In genomic region chr9:137488906-137489305, GRCh38 we compare ENCODE assay signal across 32 cellular contexts. TPM values are rescaled to one million over a fixed set of nuclear protein-coding genes. Genes with fewer than 3 reads are reported as not detected.
"Had no signal": no experiment of that assay in that cellular context is flagged by ENCODE, and none has a peak within 500 bp of the region (broad histone marks: within the 10 kb centered on the region; RNA-seq: fewer than 3 reads in every experiment).

No MANE protein-coding gene starts in this region.

- H3K27ac ChIP-seq: brain microvascular endothelial cell, Peyer's patch, RWPE1 had no signal

- H3K36me3 Mint-ChIP-seq: activated CD8-positive, alpha-beta memory T cell treated with anti-CD3 and anti-CD28 coated beads, Interleukin-2, amount 10 ng/mL, durations not matched to agents 7 days and 5 days; activated naive CD8-positive, alpha-beta T cell treated with anti-CD3 and anti-CD28 coated beads for 36 hours had no signal

- ATAC-seq: activated CD8-positive, alpha-beta memory T cell treated with anti-CD3 and anti-CD28 coated beads, Interleukin-2, amount 10 ng/mL, durations not matched to agents 7 days and 5 days; K562; PC-3; Right ventricle myocardium inferior; SK-N-SH treated with all-trans-retinoic acid at 6 μM for 48 hours had no signal

- H3K27me3 ChIP-seq: brain microvascular endothelial cell, Peyer's patch had no signal

- H3K4me1 ChIP-seq: Peyer's patch had no signal

- H3K4me3 Mint-ChIP-seq: activated CD4-positive, alpha-beta memory T cell treated with anti-CD3 and anti-CD28 coated beads, Interleukin-2, amount 10 ng/mL, durations not matched to agents 7 days and 5 days; activated CD8-positive, alpha-beta memory T cell treated with anti-CD3 and anti-CD28 coated beads, Interleukin-2, amount 10 ng/mL, durations not matched to agents 7 days and 5 days; activated naive CD8-positive, alpha-beta T cell treated with anti-CD3 and anti-CD28 coated beads for 36 hours had no signal

- H3K27ac Mint-ChIP-seq: activated CD4-positive, alpha-beta memory T cell treated with anti-CD3 and anti-CD28 coated beads, Interleukin-2, amount 10 ng/mL, durations not matched to agents 7 days and 5 days; activated CD8-positive, alpha-beta memory T cell treated with anti-CD3 and anti-CD28 coated beads, Interleukin-2, amount 10 ng/mL, durations not matched to agents 7 days and 5 days; activated naive CD8-positive, alpha-beta T cell treated with anti-CD3 and anti-CD28 coated beads for 36 hours had no signal

- H3K4me3 ChIP-seq: K562, Peyer's patch had no signal

- H3K9me3 Mint-ChIP-seq: activated CD4-positive, alpha-beta memory T cell treated with anti-CD3 and anti-CD28 coated beads, Interleukin-2, amount 10 ng/mL, durations not matched to agents 7 days and 5 days; activated naive CD8-positive, alpha-beta T cell treated with anti-CD3 and anti-CD28 coated beads for 36 hours had no signal

- DNase-seq: activated CD4-positive, alpha-beta memory T cell treated with anti-CD3 and anti-CD28 coated beads, Interleukin-2, amount 10 ng/mL, durations not matched to agents 7 days and 5 days; activated CD4-positive, alpha-beta T cell treated with anti-CD3 and anti-CD28 coated beads for 1 hour; activated CD4-positive, alpha-beta T cell treated with anti-CD3 and anti-CD28 coated beads for 48 hours; activated CD4-positive, CD25-positive, alpha-beta regulatory T cell; activated CD8-positive, alpha-beta memory T cell treated with anti-CD3 and anti-CD28 coated beads for 24 hours; activated CD8-positive, alpha-beta memory T cell treated with anti-CD3 and anti-CD28 coated beads, Interleukin-2, amount 10 ng/mL, durations not matched to agents 7 days and 5 days; activated CD8-positive, alpha-beta memory T cell treated with anti-CD3 and anti-CD28 coated beads, Interleukin-2, amount 50 U/mL, for 48 hours; activated effector memory CD4-positive, alpha-beta T cell treated with Interleukin-2 at 50 U/mL for 16 hours; activated naive CD4-positive, alpha-beta T cell treated with anti-CD3 and anti-CD28 coated beads, Interleukin-2, amount 50 U/mL, for 16 hours; activated naive CD8-positive, alpha-beta T cell treated with anti-CD3 and anti-CD28 coated beads for 36 hours; activated T-cell treated with anti-CD3 and anti-CD28 coated beads, Interleukin-2, amount 50 U/mL, for 48 hours; amniotic stem cell; brain microvascular endothelial cell; NCI-H187; NCI-H2107; NCI-H526; NK-92 treated with Interleukin-12 subunit alpha and Interleukin-12 subunit beta, amount 100 ng/mL, for 24 hours; PC-3; SIG-M5; SW 1271; T-helper 1 cell; T-helper 2 cell; T-helper 9 cell had no signal

- H3K27me3 Mint-ChIP-seq: activated CD4-positive, alpha-beta memory T cell treated with anti-CD3 and anti-CD28 coated beads, Interleukin-2, amount 10 ng/mL, durations not matched to agents 7 days and 5 days; activated naive CD8-positive, alpha-beta T cell treated with anti-CD3 and anti-CD28 coated beads for 36 hours had no signal

- H3K9me3 ChIP-seq: Peyer's patch had no signal

- H3K36me3 ChIP-seq: brain microvascular endothelial cell, Peyer's patch, WERI-Rb-1 had no signal

RNA-seq across cellular contexts. Expression of gene ENTPD8, which starts 47.7 kb away (rescaled TPM):
- total RNA-seq: activated CD4-positive, alpha-beta memory T cell treated with anti-CD3 and anti-CD28 coated beads, Interleukin-2, amount 10 ng/mL, durations not matched to agents 7 days and 5 days; activated CD8-positive, alpha-beta memory T cell treated with anti-CD3 and anti-CD28 coated beads, Interleukin-2, amount 10 ng/mL, durations not matched to agents 7 days and 5 days; activated naive CD8-positive, alpha-beta T cell treated with anti-CD3 and anti-CD28 coated beads for 36 hours; aorta; M059J; PC-3; Right ventricle myocardium inferior; SK-MEL-5 had no signal
